ENCODE assay signal across 12 cellular contexts in genomic region chr20:52193133-52193532, GRCh38. TPM values are rescaled to one million over a fixed set of nuclear protein-coding genes. Genes with fewer than 3 reads are reported as not detected.
DNase-seq lines count a peak whose midpoint lies in the region; ATAC-seq lines count a peak whose summit lies in the region.
"Had no signal": no experiment of that assay in that cellular context is flagged by ENCODE, and none has a peak within 500 bp of the region (broad histone marks: within the 10 kb centered on the region; RNA-seq: fewer than 3 reads in every experiment).

No MANE protein-coding gene starts in this region.

- H2AFZ ChIP-seq in neuron (ENCODE audit: low read depth, low read length): no peak overlapping the region

- no peaks in the 10 kb centered on the region for H3K36me3 ChIP-seq in neuron (ENCODE audit: insufficient read depth, low read length)
- H3K36me3 ChIP-seq: BE2C had no signal

- H3K27me3 Mint-ChIP-seq in activated T-cell treated with anti-CD3 and anti-CD28 coated beads, Interleukin-2, amount 50 U/mL, for 24 hours: no peaks in the 10 kb centered on the region
- no peaks in the 10 kb centered on the region for H3K27me3 Mint-ChIP-seq in T-helper 17 cell

- peak overlapping the region; percentile 76 for H3K4me3 Mint-ChIP-seq in activated T-cell treated with anti-CD3 and anti-CD28 coated beads, Interleukin-2, amount 50 U/mL, for 24 hours
- peak overlapping the region; percentile 92 for H3K4me3 Mint-ChIP-seq in T-helper 17 cell

- no peaks in the 10 kb centered on the region for H3K9me3 Mint-ChIP-seq in activated T-cell treated with anti-CD3 and anti-CD28 coated beads, Interleukin-2, amount 50 U/mL, for 24 hours

- H3K27me3 ChIP-seq in neuron (ENCODE audit: insufficient read depth, low read length): no peaks in the 10 kb centered on the region
- H3K27me3 ChIP-seq: BE2C had no signal

- H3K27ac Mint-ChIP-seq in activated T-cell treated with anti-CD3 and anti-CD28 coated beads, Interleukin-2, amount 50 U/mL, for 24 hours: peak overlapping the region; percentile 26
- H3K27ac Mint-ChIP-seq in T-helper 17 cell: peak overlapping the region; percentile 93

- DNase-seq in activated T-cell treated with anti-CD3 and anti-CD28 coated beads, Interleukin-2, amount 50 U/mL, for 24 hours: no peak
- no peak for DNase-seq in activated T-cell treated with anti-CD3 and anti-CD28 coated beads, Interleukin-2, amount 50 U/mL, for 48 hours
- DNase-seq in NCI-H1105 (lab: John Stamatoyannopoulos, UW) (peak; percentile 2), T-helper 17 cell (no peak), T-helper 9 cell (no peak), NCI-H526 treated with DMSO at 0.1 percent for 48 hours (lab: John Stamatoyannopoulos, UW) (no peak)
- DNase-seq: BE2C, foreskin melanocyte, NCI-H1930, SK-N-SH had no signal

- peaks cover 14% of the 10 kb centered on the region for H3K4me1 ChIP-seq in neuron (ENCODE audit: insufficient read depth, low read length)
- H3K4me1 ChIP-seq: BE2C had no signal

- peaks cover 20% of the 10 kb centered on the region for H3K4me1 Mint-ChIP-seq in activated T-cell treated with anti-CD3 and anti-CD28 coated beads, Interleukin-2, amount 50 U/mL, for 24 hours (ENCODE audit: low read depth)
- H3K4me1 Mint-ChIP-seq in T-helper 17 cell: peaks cover 8% of the 10 kb centered on the region

- ATAC-seq in T-helper 17 cell: no peak
- ATAC-seq in HG03196 (IDR thresholded peaks at IDR 0.05; ENCODE audit: unreplicated experiment): no peak

- H3K36me3 Mint-ChIP-seq in activated T-cell treated with anti-CD3 and anti-CD28 coated beads, Interleukin-2, amount 50 U/mL, for 24 hours (ENCODE audit: low read depth): peaks cover 6% of the 10 kb centered on the region
- H3K36me3 Mint-ChIP-seq in T-helper 17 cell (ENCODE audit: low read depth): no peaks in the 10 kb centered on the region

- peak overlapping the region; percentile 96 for H3K4me3 ChIP-seq in neuron (ENCODE audit: low read length)

- H3K9me3 ChIP-seq in T-helper 17 cell (ENCODE audit: control insufficient read depth, low read length, poor library complexity, severe bottlenecking): no peaks in the 10 kb centered on the region
- H3K9me3 ChIP-seq in neuron (ENCODE audit: low read length): peaks cover 2% of the 10 kb centered on the region
- H3K9me3 ChIP-seq: BE2C, SK-N-SH had no signal

RNA-seq across cellular contexts. Expression of gene ZFP64, which starts 1.6 kb away (rescaled TPM):
- 1 to 10 TPM; 7.5 to 9.8 TPM for total RNA-seq in T-helper 17 cell
